ENCODE assay signal across 24 cellular contexts in the genomic region with DNA sequence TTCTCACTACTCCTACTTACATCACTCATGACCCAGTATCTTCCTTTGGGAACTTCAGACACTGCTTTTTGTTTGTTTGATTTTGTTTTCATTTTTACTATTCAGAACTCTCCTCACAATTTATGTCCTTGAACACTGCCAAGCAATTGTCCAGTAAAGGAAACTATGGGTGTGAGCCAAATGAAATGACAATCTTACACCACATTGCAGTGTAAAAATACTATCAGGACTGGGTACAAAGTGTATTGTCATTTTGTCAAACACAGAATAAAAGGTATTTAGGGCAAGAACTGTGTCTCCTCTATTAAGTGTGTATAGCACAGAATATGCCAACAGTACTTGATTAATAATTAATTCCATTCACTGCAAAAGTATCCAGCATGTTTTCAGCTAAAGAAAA.
"Had no signal": no experiment of that assay in that cellular context is flagged by ENCODE, and none has a peak within 500 bp of the region (broad histone marks: within the 10 kb centered on the region; RNA-seq: fewer than 3 reads in every experiment).

No MANE protein-coding gene starts in this region.

- FAIRE-seq: frontal cortex, small intestine, TTC549 had no signal

- H3K27me3 Mint-ChIP-seq: activated CD4-positive, alpha-beta T cell treated with anti-CD3 and anti-CD28 coated beads, Interleukin-2, amount 10 ng/mL, durations not matched to agents 24 days and 14 days; activated naive CD8-positive, alpha-beta T cell treated with anti-CD3 and anti-CD28 coated beads, Interleukin-2, amount 50 U/mL, for 24 hours; naive thymus-derived CD8-positive, alpha-beta T cell; progenitor cell of endocrine pancreas had no signal

- H3K36me3 Mint-ChIP-seq: brain; naive thymus-derived CD8-positive, alpha-beta T cell; stimulated activated effector memory CD8-positive, alpha-beta T cell treated with anti-CD3 and anti-CD28 coated beads, Interleukin-12 subunit alpha, Interleukin-12 subunit beta, amount 100 ng/mL, for 72 hours; WTC11 had no signal

- H3K9me3 Mint-ChIP-seq: activated CD4-positive, alpha-beta T cell treated with anti-CD3 and anti-CD28 coated beads, Interleukin-2, amount 10 ng/mL, durations not matched to agents 24 days and 14 days had no signal

- H3K27ac Mint-ChIP-seq: activated CD4-positive, alpha-beta T cell treated with anti-CD3 and anti-CD28 coated beads, Interleukin-2, amount 10 ng/mL, durations not matched to agents 24 days and 14 days; activated CD8-positive, alpha-beta T cell treated with anti-CD3 and anti-CD28 coated beads, Interleukin-2, amount 10 ng/mL, durations not matched to agents 7 days and 5 days; activated naive CD4-positive, alpha-beta T cell treated with anti-CD3 and anti-CD28 coated beads for 36 hours; activated naive CD8-positive, alpha-beta T cell treated with anti-CD3 and anti-CD28 coated beads, Interleukin-2, amount 50 U/mL, for 24 hours; naive thymus-derived CD8-positive, alpha-beta T cell; stimulated activated effector memory CD8-positive, alpha-beta T cell treated with anti-CD3 and anti-CD28 coated beads, Interleukin-12 subunit alpha, Interleukin-12 subunit beta, amount 100 ng/mL, for 72 hours; T-helper 2 cell treated with Interferon-gamma antibody and Interleukin-4, amounts not matched to agents 5 μg/mL and 100 μg/mL, for 36 hours; WTC11 had no signal

- H3K4me3 Mint-ChIP-seq: activated CD4-positive, alpha-beta T cell treated with anti-CD3 and anti-CD28 coated beads, Interleukin-2, amount 10 ng/mL, durations not matched to agents 24 days and 14 days; activated CD8-positive, alpha-beta T cell treated with anti-CD3 and anti-CD28 coated beads, Interleukin-2, amount 10 ng/mL, durations not matched to agents 7 days and 5 days; activated naive CD4-positive, alpha-beta T cell treated with anti-CD3 and anti-CD28 coated beads for 36 hours; activated naive CD8-positive, alpha-beta T cell treated with anti-CD3 and anti-CD28 coated beads, Interleukin-2, amount 50 U/mL, for 24 hours; activated T-cell treated with anti-CD3 and anti-CD28 coated beads, Interleukin-2, amount 50 U/mL, for 4 hours; brain; naive thymus-derived CD8-positive, alpha-beta T cell; stimulated activated effector memory CD8-positive, alpha-beta T cell treated with anti-CD3 and anti-CD28 coated beads, Interleukin-12 subunit alpha, Interleukin-12 subunit beta, amount 100 ng/mL, for 72 hours; T-helper 2 cell treated with Interferon-gamma antibody and Interleukin-4, amounts not matched to agents 5 μg/mL and 100 μg/mL, for 36 hours; WTC11 had no signal

- DNase-seq: activated CD4-positive, alpha-beta T cell treated with anti-CD3 and anti-CD28 coated beads, Interleukin-2, amount 10 ng/mL, durations not matched to agents 24 days and 14 days; activated CD8-positive, alpha-beta memory T cell treated with anti-CD3 and anti-CD28 coated beads, Interleukin-2, amount 50 U/mL, for 4 hours; activated CD8-positive, alpha-beta T cell treated with anti-CD3 and anti-CD28 coated beads, Interleukin-2, amount 10 ng/mL, durations not matched to agents 7 days and 5 days; activated naive CD4-positive, alpha-beta T cell treated with anti-CD3 and anti-CD28 coated beads for 36 hours; activated naive CD8-positive, alpha-beta T cell treated with anti-CD3 and anti-CD28 coated beads, Interleukin-2, amount 50 U/mL, for 24 hours; activated T-cell treated with anti-CD3 and anti-CD28 coated beads, Interleukin-2, amount 50 U/mL, for 4 hours; anterior cingulate cortex; caudate nucleus; erythroblast; head of caudate nucleus; mesenchymal stem cell; naive thymus-derived CD8-positive, alpha-beta T cell; right cardiac atrium; SK-N-SH; small intestine; stimulated activated CD4-positive, alpha-beta T cell treated with anti-CD3 and anti-CD28 coated beads, Interleukin-4, amount 100 ng/mL, for 24 hours; stomach had no signal

- ATAC-seq: activated CD8-positive, alpha-beta T cell treated with anti-CD3 and anti-CD28 coated beads, Interleukin-2, amount 10 ng/mL, durations not matched to agents 7 days and 5 days; activated naive CD8-positive, alpha-beta T cell treated with anti-CD3 and anti-CD28 coated beads, Interleukin-2, amount 50 U/mL, for 24 hours; activated T-cell treated with anti-CD3 and anti-CD28 coated beads, Interleukin-2, amount 50 U/mL, for 4 hours; naive thymus-derived CD8-positive, alpha-beta T cell; stimulated activated effector memory CD8-positive, alpha-beta T cell treated with anti-CD3 and anti-CD28 coated beads, Interleukin-12 subunit alpha, Interleukin-12 subunit beta, amount 100 ng/mL, for 72 hours; WTC11 had no signal

- H3K4me1 Mint-ChIP-seq: activated CD4-positive, alpha-beta T cell treated with anti-CD3 and anti-CD28 coated beads, Interleukin-2, amount 10 ng/mL, durations not matched to agents 24 days and 14 days; activated naive CD8-positive, alpha-beta T cell treated with anti-CD3 and anti-CD28 coated beads, Interleukin-2, amount 50 U/mL, for 24 hours; naive thymus-derived CD8-positive, alpha-beta T cell; stimulated activated effector memory CD8-positive, alpha-beta T cell treated with anti-CD3 and anti-CD28 coated beads, Interleukin-12 subunit alpha, Interleukin-12 subunit beta, amount 100 ng/mL, for 72 hours had no signal
